Comparison of ENCODE assay signal across 14 cellular contexts in genomic region chr12:119683413-119683812, GRCh38. TPM values are rescaled to one million over a fixed set of nuclear protein-coding genes. Genes with fewer than 3 reads are reported as not detected.
DNase-seq lines count a peak whose midpoint lies in the region; ATAC-seq and TF ChIP-seq lines count a peak whose summit lies in the region.
"Had no signal": no experiment of that assay in that cellular context is flagged by ENCODE, and none has a peak within 500 bp of the region (broad histone marks: within the 10 kb centered on the region; RNA-seq: fewer than 3 reads in every experiment).

No MANE protein-coding gene starts in this region.

- H3K4me1 Mint-ChIP-seq in activated T-cell treated with anti-CD3 and anti-CD28 coated beads, Interleukin-2, amount 50 U/mL, for 72 hours (ENCODE audit: low read depth), result peaks cover 17% of the 10 kb centered on the region

- no peaks in the 10 kb centered on the region for H3K4me1 ChIP-seq in IMR-90 (ENCODE audit: control insufficient read depth, insufficient read depth, low read length)
- peaks cover 54 to 83% of the 10 kb centered on the region in 2 donors for H3K4me1 ChIP-seq in mucosa of rectum (ENCODE audit: control insufficient read depth in 2 of 2, insufficient read depth in 2 of 2, low read length in 2 of 2)
- H3K4me1 ChIP-seq: BE2C had no signal

- H3K36me3 Mint-ChIP-seq in activated T-cell treated with anti-CD3 and anti-CD28 coated beads, Interleukin-2, amount 50 U/mL, for 72 hours (ENCODE audit: insufficient read depth in 2 of 2), result peaks cover 4 to 9% of the 10 kb centered on the region in 2 donors

- ATAC-seq in IMR-90 (ENCODE audit: low read depth) (peak; percentile 28; the same call in 1 of the 2 replicates), HG03520 (IDR thresholded peaks at IDR 0.05; ENCODE audit: unreplicated experiment) (no peak)
- no peak for ATAC-seq in activated T-cell treated with anti-CD3 and anti-CD28 coated beads, Interleukin-2, amount 50 U/mL, for 72 hours (replicated peaks in 1 of 2)

- no peak overlapping the region for H4K8ac ChIP-seq in IMR-90 (ENCODE audit: low read depth in 2 of 2, low read length in 2 of 2)

- H3K4ac ChIP-seq in IMR-90 (ENCODE audit: low read depth, low read length), result no peak overlapping the region

- POLR2A ChIA-PET in IMR-90 (lab: Charles Lee; ENCODE audit: unreplicated experiment), result no interaction called here

- peaks cover 35% of the 10 kb centered on the region for H3K36me3 ChIP-seq in IMR-90 (ENCODE audit: control insufficient read depth, insufficient read depth, low read length)
- peaks cover 29 to 31% of the 10 kb centered on the region in 2 donors for H3K36me3 ChIP-seq in mucosa of rectum (ENCODE audit: control insufficient read depth in 2 of 2, insufficient read depth in 2 of 2, low read length in 2 of 2)

- no peak overlapping the region for H2BK20ac ChIP-seq in IMR-90 (ENCODE audit: low read depth, low read length)

- H4K5ac ChIP-seq in IMR-90 (ENCODE audit: low read depth, low read length), result no peak overlapping the region

- dilution Hi-C loops in IMR-90 (cut with HindIII; ENCODE audit: low sequenced_read_pairs, unreplicated experiment), result no loop called here

- H2AK5ac ChIP-seq in IMR-90 (ENCODE audit: low read depth, low read length), result no peak overlapping the region

- H2BK5ac ChIP-seq in IMR-90 (ENCODE audit: low read depth, low read length, poor library complexity, severe bottlenecking), result no peak overlapping the region

- no peak overlapping the region for H3K23ac ChIP-seq in IMR-90 (ENCODE audit: low read depth, low read length)

- in situ Hi-C loops in IMR-90 (cut with MboI; ENCODE audit: low sequenced_read_pairs), result no loop called here
- in situ Hi-C loops in astrocyte of the spinal cord (cut with HindIII; ENCODE audit: low sequenced_read_pairs), result no loop called here

- peak overlapping the region; percentile 0 for H2AFZ ChIP-seq in IMR-90 (replicated peaks; ENCODE audit: low read length, poor library complexity)

- CTCF ChIA-PET in IMR-90 (lab: Yijun Ruan, JAX), result interaction anchor here (1.9 kb wide), 1 partner anchor 16 kb away, joined by 4 read pairs; the partner anchor contains the start of gene PRKAB1

- no peaks in the 10 kb centered on the region for H3K9me3 ChIP-seq in IMR-90 (ENCODE audit: control insufficient read depth, insufficient read depth, low read length)
- H3K9me3 ChIP-seq in mucosa of rectum (ENCODE audit: control insufficient read depth in 2 of 2, low read length in 2 of 2), result no peaks in the 10 kb centered on the region
- H3K9me3 ChIP-seq: BE2C had no signal

- no peak for TF ChIP-seq RAD21 in IMR-90 (IDR thresholded peaks at IDR 0.05; ENCODE audit: low read length)

- H3K79me1 ChIP-seq in IMR-90 (ENCODE audit: low read depth in 1 of 2, low read length in 2 of 2), result no peaks in the 10 kb centered on the region

- H3K9me3 Mint-ChIP-seq in activated T-cell treated with anti-CD3 and anti-CD28 coated beads, Interleukin-2, amount 50 U/mL, for 72 hours, result no peaks in the 10 kb centered on the region

- H3K27ac ChIP-seq in IMR-90 (ENCODE audit: insufficient read depth, low read length) (no peak overlapping the region), mucosa of rectum (ENCODE audit: low read depth in 2 of 2, low read length in 2 of 2) (peak overlapping the region; percentile 85 to 89)

- WGBS in IMR-90 (ENCODE audit: extremely low coverage in 2 of 2, insufficient read length in 1 of 2), 2 experiments, result 20% methylated on average over 2 of the region's 6 CpGs; no CpG with 5 or more reads in 1 of the 2 experiments

- no peak for TF ChIP-seq POLR2A in IMR-90 (IDR thresholded peaks at IDR 0.05; ENCODE audit: low read depth, low read length)

- no peak overlapping the region for H3K27ac Mint-ChIP-seq in activated T-cell treated with anti-CD3 and anti-CD28 coated beads, Interleukin-2, amount 50 U/mL, for 72 hours

- H4K91ac ChIP-seq in IMR-90 (ENCODE audit: insufficient read depth, low read depth, low read length), result no peak overlapping the region

- no peaks in the 10 kb centered on the region for H3K27me3 Mint-ChIP-seq in activated T-cell treated with anti-CD3 and anti-CD28 coated beads, Interleukin-2, amount 50 U/mL, for 72 hours (ENCODE audit: low read depth)

- H3K4me3 ChIP-seq in AG10803 (ENCODE audit: low read length) (no peak overlapping the region), IMR-90 (ENCODE audit: insufficient read depth, low read depth, low read length) (no peak overlapping the region), astrocyte of the spinal cord (ENCODE audit: low read depth, low read length) (no peak overlapping the region), mucosa of rectum (ENCODE audit: low read length in 2 of 2) (no peak overlapping the region)
- H3K4me3 ChIP-seq: coronary artery had no signal

- no peak overlapping the region for H3K9ac ChIP-seq in IMR-90 (ENCODE audit: low read depth, low read length)
- peak overlapping the region in 1 of 2 donors; percentile 8 for H3K9ac ChIP-seq in mucosa of rectum (ENCODE audit: low read depth in 1 of 2, low read length in 2 of 2)

- peaks cover 5% of the 10 kb centered on the region; the same call in 1 of the 2 replicates for H3K9me1 ChIP-seq in IMR-90 (ENCODE audit: insufficient read depth, low read length)

- TF ChIP-seq CTCF in AG10803 (conservative IDR thresholded peaks at IDR 0.05; ENCODE audit: low read length), result no peak
- no peak for TF ChIP-seq CTCF in IMR-90 (conservative IDR thresholded peaks at IDR 0.05; ENCODE audit: low read depth, low read length)
- no peak for TF ChIP-seq CTCF in astrocyte of the spinal cord (IDR thresholded peaks at IDR 0.05; ENCODE audit: low read depth, low read length)

- H3K4me2 ChIP-seq in IMR-90 (ENCODE audit: low read depth, low read length), result no peak overlapping the region

- no peak overlapping the region for H3K4me3 Mint-ChIP-seq in activated T-cell treated with anti-CD3 and anti-CD28 coated beads, Interleukin-2, amount 50 U/mL, for 72 hours

- no peak overlapping the region for H3K18ac ChIP-seq in IMR-90 (ENCODE audit: low read depth, low read length)

- H4K20me1 ChIP-seq in IMR-90 (ENCODE audit: insufficient read depth, low read length), result no peaks in the 10 kb centered on the region

- H3K56ac ChIP-seq in IMR-90 (ENCODE audit: extremely low read depth, insufficient read depth, low read length), result no peak overlapping the region

- no peak overlapping the region; the same call in 1 of the 2 replicates for H2BK120ac ChIP-seq in IMR-90 (ENCODE audit: low read depth, low read length)

- H3K14ac ChIP-seq in IMR-90 (replicated peaks; ENCODE audit: low read depth, low read length), result no peak overlapping the region

- no peak overlapping the region for H2AK9ac ChIP-seq in IMR-90 (replicated peaks; ENCODE audit: low read depth, low read length, poor library complexity)

- no peaks in the 10 kb centered on the region for H3K27me3 ChIP-seq in IMR-90 (ENCODE audit: control insufficient read depth, insufficient read depth, low read length)
- no peaks in the 10 kb centered on the region for H3K27me3 ChIP-seq in mucosa of rectum (ENCODE audit: control insufficient read depth in 2 of 2, insufficient read depth in 2 of 2, low read length in 2 of 2)
- H3K27me3 ChIP-seq: BE2C had no signal

- H2BK15ac ChIP-seq in IMR-90 (ENCODE audit: low read depth, low read length), result no peak overlapping the region

- DNase-seq in AG10803 (ENCODE audit: low read depth) (peak; percentile 25), IMR-90 (peak; percentile 63), astrocyte of the spinal cord (ENCODE audit: low read depth, low spot score) (peak; percentile 46), LoVo (ENCODE audit: low spot score) (no peak), SHP77 (lab: John Stamatoyannopoulos, UW) (no peak)
- no peak for DNase-seq in activated T-cell treated with anti-CD3 and anti-CD28 coated beads, Interleukin-2, amount 50 U/mL, for 72 hours
- DNase-seq: activated naive CD4-positive, alpha-beta T cell treated with Interleukin-2 at 50 U/mL for 16 hours; BE2C; left colon; NK-92 treated with Interleukin-12 subunit alpha and Interleukin-12 subunit beta, amount 100 ng/mL, for 24 hours; SW 1271 had no signal

- no TSS peak for BruUV-seq in IMR-90 (replicated peaks; lab: Mats Ljungman, UMichigan)

- intact Hi-C loops in IMR-90 (cut with micrococcal nuclease), result no loop called here

TF ChIP-seq in IMR-90, 13 proteins besides CTCF, POLR2A, EP300 and RAD21 (continues in another document):
- TF ChIP-seq MAFK (IDR thresholded peaks at IDR 0.05; ENCODE audit: low read depth, low read length) (no peak), ELK1 (IDR thresholded peaks at IDR 0.05; ENCODE audit: borderline replicate concordance, low read depth, low read length) (no peak), BHLHE40 (IDR thresholded peaks at IDR 0.05; ENCODE audit: low read depth, low read length) (no peak), CHD1 (IDR thresholded peaks at IDR 0.05; ENCODE audit: low read depth, low read length) (no peak), MAZ (IDR thresholded peaks at IDR 0.05; ENCODE audit: borderline replicate concordance, low read depth, low read length) (no peak), RCOR1 (IDR thresholded peaks at IDR 0.05; ENCODE audit: insufficient replicate concordance, low read length) (no peak), CEBPB (IDR thresholded peaks at IDR 0.05; ENCODE audit: low read depth, low read length) (no peak), USF2 (IDR thresholded peaks at IDR 0.05; ENCODE audit: low read depth, low read length) (no peak), MXI1 (IDR thresholded peaks at IDR 0.05; ENCODE audit: borderline replicate concordance, low read depth, low read length) (no peak), SMC3 (IDR thresholded peaks at IDR 0.05; ENCODE audit: low read depth, low read length) (no peak)

RNA-seq across cellular contexts. Expression of gene PRKAB1, which starts 15.5 kb away (rescaled TPM):
- total RNA-seq in IMR-90 (2012; rRNA removed), result 6.9 and 9.7 TPM in 2 replicates
- 18.6 and 19.3 TPM in 2 replicates for polyA plus RNA-seq in IMR-90 (2012; rRNA removed)
- 6.5 and 11.0 TPM in 2 replicates for polyA plus RNA-seq in IMR-90 (2012; cell fraction: cytosol; rRNA removed)
- polyA plus RNA-seq in IMR-90 (2012; cell fraction: nucleus; rRNA removed; ENCODE audit: low replicate concordance), result 21.8 and 37.8 TPM in 2 replicates
- total RNA-seq in activated T-cell treated with anti-CD3 and anti-CD28 coated beads, Interleukin-2, amount 50 U/mL, for 72 hours, result 10 to 100 TPM; 52.3 to 63.7 TPM

Comparison
In these comparisons a context has a peak if more than half of its experiments do, and no peak if none do; other contexts are left out.
1. DNase-seq: peak in AG10803 (single experiment), IMR-90 (single experiment) and astrocyte of the spinal cord (single experiment); none in LoVo (single experiment), SHP77 (0 of 2) and activated T-cell treated with anti-CD3 and anti-CD28 coated beads, Interleukin-2, amount 50 U/mL, for 72 hours (0 of 2).